ENCODE assay signal across 14 cellular contexts in genomic region chr1:62434612-62434994, GRCh38. TPM values are rescaled to one million over a fixed set of nuclear protein-coding genes. Genes with fewer than 3 reads are reported as not detected.
DNase-seq lines count a peak whose midpoint lies in the region; ATAC-seq, FAIRE-seq and TF ChIP-seq lines count a peak whose summit lies in the region.
"Had no signal": no experiment of that assay in that cellular context is flagged by ENCODE, and none has a peak within 500 bp of the region (broad histone marks: within the 10 kb centered on the region; RNA-seq: fewer than 3 reads in every experiment).

No MANE protein-coding gene starts in this region.

- H3F3A ChIP-seq in OCI-LY1 (ENCODE audit: insufficient read depth, low read length), result no peaks in the 10 kb centered on the region

- no peak for DNase-seq in activated T-cell treated with anti-CD3 and anti-CD28 coated beads, Interleukin-2, amount 50 U/mL, for 4 hours
- no peak for DNase-seq in activated T-cell treated with anti-CD3 and anti-CD28 coated beads, Interleukin-2, amount 50 U/mL, for 1 hour
- DNase-seq in astrocyte (ENCODE audit: low read depth), result no peak
- no peak for DNase-seq in osteocyte (ENCODE audit: extremely low spot score, unreplicated experiment)
- DNase-seq in dermis blood vessel endothelial cell, result no peak
- no peak for DNase-seq in NCI-H446 treated with DMSO at 0.1 percent for 48 hours (lab: John Stamatoyannopoulos, UW)
- DNase-seq in NCI-H2107 treated with DMSO at 0.1 percent for 48 hours (lab: John Stamatoyannopoulos, UW; ENCODE audit: unreplicated experiment), result no peak
- DNase-seq: activated effector memory CD4-positive, alpha-beta T cell treated with anti-CD3 and anti-CD28 coated beads, Interleukin-2, amount 50 U/mL, for 16 hours; MV-4-11; RPMI8226; stimulated activated CD4-positive, alpha-beta T cell treated with anti-CD3 and anti-CD28 coated beads, Interleukin-12 subunit alpha, Interleukin-12 subunit beta, amount 100 ng/mL, for 4 hours had no signal

- H3K9me3 ChIP-seq in OCI-LY1 (ENCODE audit: low read length) (no peaks in the 10 kb centered on the region), astrocyte (ENCODE audit: insufficient read depth, low read depth, low read length) (no peaks in the 10 kb centered on the region)
- H3K9me3 ChIP-seq: breast epithelium had no signal

- H3K9ac ChIP-seq in OCI-LY1 (ENCODE audit: low read length), result no peak overlapping the region
- H3K9ac ChIP-seq in astrocyte (ENCODE audit: low read length), result no peak overlapping the region

- no peak overlapping the region for H3K4me3 ChIP-seq in OCI-LY1 (ENCODE audit: low read depth, low read length, poor library complexity, severe bottlenecking)
- H3K4me3 ChIP-seq in astrocyte (ENCODE audit: insufficient read depth, low read depth, low read length), result no peak overlapping the region

- H3K9me2 ChIP-seq in OCI-LY1 (ENCODE audit: low read depth, low read length), result no peaks in the 10 kb centered on the region

- no peaks in the 10 kb centered on the region for H3K36me3 Mint-ChIP-seq in activated T-cell treated with anti-CD3 and anti-CD28 coated beads, Interleukin-2, amount 50 U/mL, for 4 hours (ENCODE audit: insufficient read depth)
- H3K36me3 Mint-ChIP-seq in astrocyte (ENCODE audit: low read depth, unreplicated experiment) (no peaks in the 10 kb centered on the region), osteocyte (ENCODE audit: unreplicated experiment) (no peaks in the 10 kb centered on the region)

- H3K9me3 Mint-ChIP-seq in activated T-cell treated with anti-CD3 and anti-CD28 coated beads, Interleukin-2, amount 50 U/mL, for 4 hours, result peaks cover 4% of the 10 kb centered on the region
- H3K9me3 Mint-ChIP-seq in astrocyte (ENCODE audit: unreplicated experiment) (peaks cover 2% of the 10 kb centered on the region), osteocyte (ENCODE audit: unreplicated experiment) (no peaks in the 10 kb centered on the region)

- H3K27me3 Mint-ChIP-seq in activated T-cell treated with anti-CD3 and anti-CD28 coated beads, Interleukin-2, amount 50 U/mL, for 4 hours (ENCODE audit: low read depth), result no peaks in the 10 kb centered on the region
- peaks cover 4% of the 10 kb centered on the region for H3K27me3 Mint-ChIP-seq in astrocyte (ENCODE audit: low read depth, unreplicated experiment)
- peaks cover 8% of the 10 kb centered on the region for H3K27me3 Mint-ChIP-seq in osteocyte (ENCODE audit: unreplicated experiment)

- peak overlapping the region; percentile 96 for H3K4me3 Mint-ChIP-seq in activated T-cell treated with anti-CD3 and anti-CD28 coated beads, Interleukin-2, amount 50 U/mL, for 4 hours
- H3K4me3 Mint-ChIP-seq in astrocyte (ENCODE audit: unreplicated experiment) (peak overlapping the region; percentile 27), osteocyte (ENCODE audit: unreplicated experiment) (peak overlapping the region; percentile 97)

- peaks cover 26% of the 10 kb centered on the region for H3K4me1 Mint-ChIP-seq in activated T-cell treated with anti-CD3 and anti-CD28 coated beads, Interleukin-2, amount 50 U/mL, for 4 hours (ENCODE audit: low read depth)
- peaks cover 13% of the 10 kb centered on the region for H3K4me1 Mint-ChIP-seq in astrocyte (ENCODE audit: low read depth, unreplicated experiment)
- peaks cover 25% of the 10 kb centered on the region for H3K4me1 Mint-ChIP-seq in osteocyte (ENCODE audit: unreplicated experiment)

- H3K27me3 ChIP-seq in OCI-LY1 (ENCODE audit: insufficient read depth, low read length) (no peaks in the 10 kb centered on the region), astrocyte (ENCODE audit: insufficient read depth, low read length) (no peaks in the 10 kb centered on the region)
- H3K27me3 ChIP-seq: breast epithelium had no signal

- H2AFZ ChIP-seq in OCI-LY1 (ENCODE audit: low read length) (no peak overlapping the region), astrocyte (ENCODE audit: low read depth, low read length) (no peak overlapping the region)

- H3K79me2 ChIP-seq in OCI-LY1 (ENCODE audit: insufficient read depth, low read length) (peaks cover 26% of the 10 kb centered on the region), astrocyte (ENCODE audit: insufficient read depth, low read length) (peaks cover 28% of the 10 kb centered on the region)

- no peaks in the 10 kb centered on the region for H3K36me3 ChIP-seq in OCI-LY1 (ENCODE audit: insufficient read depth, low read length)
- H3K36me3 ChIP-seq in astrocyte (ENCODE audit: insufficient read depth, low read length), result no peaks in the 10 kb centered on the region
- H3K36me3 ChIP-seq: breast epithelium had no signal

- peaks cover 41% of the 10 kb centered on the region for H3K4me1 ChIP-seq in OCI-LY1 (ENCODE audit: insufficient read depth, low read length, severe bottlenecking)
- H3K4me1 ChIP-seq in astrocyte (ENCODE audit: insufficient read depth, low read length), result peaks cover 13% of the 10 kb centered on the region

- ATAC-seq in activated T-cell treated with anti-CD3 and anti-CD28 coated beads, Interleukin-2, amount 50 U/mL, for 4 hours, result no peak

- H3K4me2 ChIP-seq in OCI-LY1 (ENCODE audit: low read length) (peak overlapping the region; percentile 17; the same call in 1 of the 2 replicates), astrocyte (ENCODE audit: low read length) (no peak overlapping the region)

- no peak for TF ChIP-seq CTCF in OCI-LY1 (IDR thresholded peaks at IDR 0.05; ENCODE audit: low read length)
- no peak for TF ChIP-seq CTCF in astrocyte (IDR thresholded peaks at IDR 0.05; ENCODE audit: insufficient read depth, low read depth, low read length)
- TF ChIP-seq CTCF in osteocyte (IDR thresholded peaks at IDR 0.05), result no peak

- no peak overlapping the region for H3K27ac Mint-ChIP-seq in astrocyte (ENCODE audit: unreplicated experiment)
- H3K27ac Mint-ChIP-seq in osteocyte (ENCODE audit: unreplicated experiment), result peak overlapping the region; percentile 100

- H4K20me1 ChIP-seq in OCI-LY1 (ENCODE audit: insufficient read depth, low read length) (no peaks in the 10 kb centered on the region), astrocyte (ENCODE audit: insufficient read depth, low read length) (peaks cover 10% of the 10 kb centered on the region)

- H3K27ac ChIP-seq in OCI-LY1 (ENCODE audit: low read depth, low read length, poor library complexity, severe bottlenecking) (no peak overlapping the region), astrocyte (ENCODE audit: low read depth, low read length) (no peak overlapping the region)

- FAIRE-seq in astrocyte (lab: Jason Lieb, UNC), result no peak
- FAIRE-seq: D721Med had no signal

RNA-seq across cellular contexts. Expression of gene USP1, which starts 2.2 kb away (rescaled TPM):
- 10 to 100 TPM; 71.5 to 79.0 (median 72.5) TPM for total RNA-seq in activated T-cell treated with anti-CD3 and anti-CD28 coated beads, Interleukin-2, amount 50 U/mL, for 4 hours
- total RNA-seq in astrocyte (11.4 and 12.8 TPM in 2 replicates), osteocyte (24.6 and 25.7 TPM in 2 replicates), dermis blood vessel endothelial cell (28.1 and 51.7 TPM in 2 replicates)

Comparison
In these comparisons a context has a peak if more than half of its experiments do, and no peak if none do; other contexts are left out.
1. H3K4me3 Mint-ChIP-seq: peak in every context shown above with its lines; median percentile 97 in osteocyte; 96 in activated T-cell treated with anti-CD3 and anti-CD28 coated beads, Interleukin-2, amount 50 U/mL, for 4 hours; 27 in astrocyte.